In the genomic region with DNA sequence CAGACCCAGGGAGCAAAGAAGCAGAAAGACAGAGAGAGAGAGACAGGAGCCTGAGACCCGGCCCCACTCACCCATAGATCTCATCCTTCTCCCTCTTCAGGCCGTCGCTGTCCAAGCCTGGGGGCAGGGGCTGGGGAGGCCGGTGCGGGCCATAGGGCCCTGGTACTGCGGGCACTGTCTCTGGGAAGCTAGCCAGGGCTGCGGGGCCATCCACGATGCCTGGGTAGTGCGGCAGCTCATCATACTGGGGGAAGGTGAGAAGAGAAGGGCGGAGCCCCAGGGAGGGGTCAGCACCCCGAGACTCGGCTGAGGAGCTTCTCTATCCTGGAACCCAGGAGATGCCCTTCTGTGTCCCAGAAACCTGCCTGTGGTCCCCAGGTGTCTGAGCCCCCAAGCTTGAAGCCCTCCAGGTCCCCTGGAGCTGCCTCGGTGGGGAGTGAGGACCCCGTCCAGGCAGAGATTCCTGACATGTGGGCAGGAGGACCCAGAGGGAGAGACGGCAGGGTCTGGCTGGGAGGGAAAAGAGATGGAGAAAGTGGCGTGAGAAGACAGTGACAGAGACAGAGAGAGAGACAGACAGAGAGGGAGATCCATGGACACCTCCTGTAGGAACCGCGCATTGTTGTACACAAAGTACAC, we compare ENCODE assay signal across 3 cellular contexts.
TF ChIP-seq lines count a peak whose summit lies in the region.

No MANE protein-coding gene starts in this region.

TF ChIP-seq in SK-N-SH, 30 proteins besides CTCF, POLR2A, EP300 and RAD21:
- TF ChIP-seq RFX5 (IDR thresholded peaks at IDR 0.05; ENCODE audit: low read length) (no peak), MAX (IDR thresholded peaks at IDR 0.05; ENCODE audit: low read depth) (no peak)
- TF ChIP-seq, protein P1, sequence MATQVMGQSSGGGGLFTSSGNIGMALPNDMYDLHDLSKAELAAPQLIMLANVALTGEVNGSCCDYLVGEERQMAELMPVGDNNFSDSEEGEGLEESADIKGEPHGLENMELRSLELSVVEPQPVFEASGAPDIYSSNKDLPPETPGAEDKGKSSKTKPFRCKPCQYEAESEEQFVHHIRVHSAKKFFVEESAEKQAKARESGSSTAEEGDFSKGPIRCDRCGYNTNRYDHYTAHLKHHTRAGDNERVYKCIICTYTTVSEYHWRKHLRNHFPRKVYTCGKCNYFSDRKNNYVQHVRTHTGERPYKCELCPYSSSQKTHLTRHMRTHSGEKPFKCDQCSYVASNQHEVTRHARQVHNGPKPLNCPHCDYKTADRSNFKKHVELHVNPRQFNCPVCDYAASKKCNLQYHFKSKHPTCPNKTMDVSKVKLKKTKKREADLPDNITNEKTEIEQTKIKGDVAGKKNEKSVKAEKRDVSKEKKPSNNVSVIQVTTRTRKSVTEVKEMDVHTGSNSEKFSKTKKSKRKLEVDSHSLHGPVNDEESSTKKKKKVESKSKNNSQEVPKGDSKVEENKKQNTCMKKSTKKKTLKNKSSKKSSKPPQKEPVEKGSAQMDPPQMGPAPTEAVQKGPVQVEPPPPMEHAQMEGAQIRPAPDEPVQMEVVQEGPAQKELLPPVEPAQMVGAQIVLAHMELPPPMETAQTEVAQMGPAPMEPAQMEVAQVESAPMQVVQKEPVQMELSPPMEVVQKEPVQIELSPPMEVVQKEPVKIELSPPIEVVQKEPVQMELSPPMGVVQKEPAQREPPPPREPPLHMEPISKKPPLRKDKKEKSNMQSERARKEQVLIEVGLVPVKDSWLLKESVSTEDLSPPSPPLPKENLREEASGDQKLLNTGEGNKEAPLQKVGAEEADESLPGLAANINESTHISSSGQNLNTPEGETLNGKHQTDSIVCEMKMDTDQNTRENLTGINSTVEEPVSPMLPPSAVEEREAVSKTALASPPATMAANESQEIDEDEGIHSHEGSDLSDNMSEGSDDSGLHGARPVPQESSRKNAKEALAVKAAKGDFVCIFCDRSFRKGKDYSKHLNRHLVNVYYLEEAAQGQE (IDR thresholded peaks at IDR 0.05; ENCODE audit: low read depth, low read length), result 0 out of 2 replicates have a peak, but pooled peaks have one; percentile 17
TF ChIP-seq in SK-N-SH: peak in this region for 1.

TF ChIP-seq in SK-N-SH treated with all-trans-retinoic acid at 6 μM for 48 hours, 23 proteins besides CTCF, POLR2A, EP300 and RAD21:
- TF ChIP-seq BACH2 (CRISPR knock-in tag; IDR thresholded peaks at IDR 0.05; ENCODE audit: borderline replicate concordance) (no peak), CSDC2 (CRISPR knock-in tag; IDR thresholded peaks at IDR 0.05) (no peak), TCF4 (CRISPR knock-in tag; IDR thresholded peaks at IDR 0.05; ENCODE audit: borderline replicate concordance) (no peak), SNAI2 (CRISPR knock-in tag; IDR thresholded peaks at IDR 0.05) (no peak), ZC3H10 (CRISPR knock-in tag; IDR thresholded peaks at IDR 0.05) (no peak), ESRRG (CRISPR knock-in tag; IDR thresholded peaks at IDR 0.05) (no peak), ARNTL (CRISPR knock-in tag; IDR thresholded peaks at IDR 0.05; ENCODE audit: borderline replicate concordance, low read depth) (no peak)
TF ChIP-seq in SK-N-SH treated with all-trans-retinoic acid at 6 μM for 48 hours: peak in this region for 0.

TF ChIP-seq in HepG2, 621 proteins besides CTCF, POLR2A, EP300 and RAD21:
- TF ChIP-seq ZNF652 (CRISPR knock-in tag; IDR thresholded peaks at IDR 0.05; ENCODE audit: borderline replicate concordance, low read depth), result no peak
- no peak for TF ChIP-seq ZNF264 (CRISPR knock-in tag; IDR thresholded peaks at IDR 0.05)
- no peak for TF ChIP-seq RARA (CRISPR knock-in tag; IDR thresholded peaks at IDR 0.05)
- TF ChIP-seq CERS6 (CRISPR knock-in tag; IDR thresholded peaks at IDR 0.05), result no peak
- no peak for TF ChIP-seq BATF2 (CRISPR knock-in tag; IDR thresholded peaks at IDR 0.05)
- TF ChIP-seq, protein P2, sequence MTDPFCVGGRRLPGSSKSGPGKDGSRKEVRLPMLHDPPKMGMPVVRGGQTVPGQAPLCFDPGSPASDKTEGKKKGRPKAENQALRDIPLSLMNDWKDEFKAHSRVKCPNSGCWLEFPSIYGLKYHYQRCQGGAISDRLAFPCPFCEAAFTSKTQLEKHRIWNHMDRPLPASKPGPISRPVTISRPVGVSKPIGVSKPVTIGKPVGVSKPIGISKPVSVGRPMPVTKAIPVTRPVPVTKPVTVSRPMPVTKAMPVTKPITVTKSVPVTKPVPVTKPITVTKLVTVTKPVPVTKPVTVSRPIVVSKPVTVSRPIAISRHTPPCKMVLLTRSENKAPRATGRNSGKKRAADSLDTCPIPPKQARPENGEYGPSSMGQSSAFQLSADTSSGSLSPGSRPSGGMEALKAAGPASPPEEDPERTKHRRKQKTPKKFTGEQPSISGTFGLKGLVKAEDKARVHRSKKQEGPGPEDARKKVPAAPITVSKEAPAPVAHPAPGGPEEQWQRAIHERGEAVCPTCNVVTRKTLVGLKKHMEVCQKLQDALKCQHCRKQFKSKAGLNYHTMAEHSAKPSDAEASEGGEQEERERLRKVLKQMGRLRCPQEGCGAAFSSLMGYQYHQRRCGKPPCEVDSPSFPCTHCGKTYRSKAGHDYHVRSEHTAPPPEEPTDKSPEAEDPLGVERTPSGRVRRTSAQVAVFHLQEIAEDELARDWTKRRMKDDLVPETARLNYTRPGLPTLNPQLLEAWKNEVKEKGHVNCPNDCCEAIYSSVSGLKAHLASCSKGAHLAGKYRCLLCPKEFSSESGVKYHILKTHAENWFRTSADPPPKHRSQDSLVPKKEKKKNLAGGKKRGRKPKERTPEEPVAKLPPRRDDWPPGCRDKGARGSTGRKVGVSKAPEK (CRISPR knock-in tag; IDR thresholded peaks at IDR 0.05; ENCODE audit: borderline replicate concordance), result no peak
- TF ChIP-seq SP5 (CRISPR knock-in tag; IDR thresholded peaks at IDR 0.05; ENCODE audit: borderline replicate concordance, low read depth), result no peak
- no peak for TF ChIP-seq ZFP62 (CRISPR knock-in tag; IDR thresholded peaks at IDR 0.05)
- TF ChIP-seq FOXA1 (IDR thresholded peaks at IDR 0.05), result no peak
- TF ChIP-seq FOXA1 (CRISPR knock-in tag; IDR thresholded peaks at IDR 0.05), result no peak
- TF ChIP-seq KDM5A (IDR thresholded peaks at IDR 0.05; ENCODE audit: borderline replicate concordance, low read length), result no peak
- TF ChIP-seq, protein P3, sequence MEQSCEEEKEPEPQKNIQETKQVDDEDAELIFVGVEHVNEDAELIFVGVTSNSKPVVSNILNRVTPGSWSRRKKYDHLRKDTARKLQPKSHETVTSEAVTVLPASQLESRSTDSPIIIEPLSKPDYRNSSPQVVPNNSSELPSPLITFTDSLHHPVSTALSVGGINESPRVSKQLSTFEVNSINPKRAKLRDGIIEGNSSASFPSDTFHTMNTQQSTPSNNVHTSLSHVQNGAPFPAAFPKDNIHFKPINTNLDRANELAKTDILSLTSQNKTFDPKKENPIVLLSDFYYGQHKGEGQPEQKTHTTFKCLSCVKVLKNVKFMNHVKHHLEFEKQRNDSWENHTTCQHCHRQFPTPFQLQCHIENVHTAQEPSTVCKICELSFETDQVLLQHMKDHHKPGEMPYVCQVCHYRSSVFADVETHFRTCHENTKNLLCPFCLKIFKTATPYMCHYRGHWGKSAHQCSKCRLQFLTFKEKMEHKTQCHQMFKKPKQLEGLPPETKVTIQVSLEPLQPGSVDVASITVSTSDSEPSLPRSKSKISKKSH (CRISPR knock-in tag; IDR thresholded peaks at IDR 0.05; ENCODE audit: borderline replicate concordance), result no peak
- TF ChIP-seq TBP (CRISPR knock-in tag; IDR thresholded peaks at IDR 0.05), result no peak
- TF ChIP-seq MAFF (IDR thresholded peaks at IDR 0.05; ENCODE audit: low read depth, low read length), result no peak
- no peak for TF ChIP-seq SMARCE1 (IDR thresholded peaks at IDR 0.05; ENCODE audit: borderline replicate concordance)
- TF ChIP-seq POGK (CRISPR knock-in tag; conservative IDR thresholded peaks at IDR 0.05), result no peak
- no peak for TF ChIP-seq BCL3 (CRISPR knock-in tag; IDR thresholded peaks at IDR 0.05)
- no peak for TF ChIP-seq KDM5B (CRISPR knock-in tag; IDR thresholded peaks at IDR 0.05; ENCODE audit: borderline replicate concordance)
- no peak for TF ChIP-seq HMGA1 (CRISPR knock-in tag; conservative IDR thresholded peaks at IDR 0.05)
